In genomic region chr5:37520811-37521210, GRCh38 we compare ENCODE assay signal across 29 cellular contexts.
DNase-seq lines count a peak whose midpoint lies in the region; ATAC-seq, FAIRE-seq and TF ChIP-seq lines count a peak whose summit lies in the region.
"Had no signal": no experiment of that assay in that cellular context is flagged by ENCODE, and none has a peak within 500 bp of the region (broad histone marks: within the 10 kb centered on the region; RNA-seq: fewer than 3 reads in every experiment).

No MANE protein-coding gene starts in this region.

- TF ChIP-seq EP300 in A549 (IDR thresholded peaks at IDR 0.05): no peak

- H3K27ac ChIP-seq in A549: no peak overlapping the region
- H3K27ac ChIP-seq in right lobe of liver: no peak overlapping the region
- H3K27ac ChIP-seq: 22Rv1, GM23248, SJSA1 had no signal

- H3K4me1 Mint-ChIP-seq in type B pancreatic cell (ENCODE audit: unreplicated experiment): no peaks in the 10 kb centered on the region
- H3K4me1 Mint-ChIP-seq: CD14-positive monocyte; CD8-positive, alpha-beta memory T cell had no signal

- no peak overlapping the region for H3K27ac Mint-ChIP-seq in type B pancreatic cell
- H3K27ac Mint-ChIP-seq: CD14-positive monocyte; CD8-positive, alpha-beta memory T cell had no signal

- FAIRE-seq in A549 (lab: Jason Lieb, UNC) (no peak), colon (lab: Jason Lieb, UNC) (peak; percentile 21)
- FAIRE-seq: HTR-8/SVneo had no signal

- POLR2A ChIA-PET in A549 (lab: Yijun Ruan, JAX): no interaction called here

- H3K27me3 Mint-ChIP-seq in type B pancreatic cell: no peaks in the 10 kb centered on the region

- no peaks in the 10 kb centered on the region for H3K9me3 Mint-ChIP-seq in type B pancreatic cell

- TF ChIP-seq CTCF in A549 (IDR thresholded peaks at IDR 0.05): no peak
- no peak for TF ChIP-seq CTCF in right lobe of liver (IDR thresholded peaks at IDR 0.05)
- no peak for TF ChIP-seq CTCF in type B pancreatic cell (conservative IDR thresholded peaks at IDR 0.05)

- ATAC-seq in A549: no peak
- ATAC-seq in GM21423 (IDR thresholded peaks at IDR 0.05; ENCODE audit: unreplicated experiment): peak; percentile 60
- peak; percentile 72 to 86 (median 82) for ATAC-seq in right lobe of liver
- no peak for ATAC-seq in HG03135 (IDR thresholded peaks at IDR 0.05; ENCODE audit: unreplicated experiment)
- ATAC-seq: PC-3, Right ventricle myocardium inferior had no signal

- no peaks in the 10 kb centered on the region for H3K27me3 ChIP-seq in right lobe of liver
- H3K27me3 ChIP-seq: BE2C, SJSA1 had no signal

- H3K4me3 ChIP-seq in A549 (no peak overlapping the region), right lobe of liver (no peak overlapping the region)
- H3K4me3 ChIP-seq: GM23248, SJSA1 had no signal

- TF ChIP-seq POLR2A in A549 (IDR thresholded peaks at IDR 0.05; ENCODE audit: low read length) (no peak), right lobe of liver (IDR thresholded peaks at IDR 0.05) (no peak)

- intact Hi-C loops in right lobe of liver (cut with DNase I): no loop called here

- H3K4me3 Mint-ChIP-seq in type B pancreatic cell: no peak overlapping the region
- H3K4me3 Mint-ChIP-seq: CD14-positive monocyte; CD8-positive, alpha-beta memory T cell had no signal

- CTCF ChIA-PET in A549 (lab: Yijun Ruan, JAX): no interaction called here

- DNase-seq in A549 (ENCODE audit: low read depth in 1 of 2, low spot score in 1 of 2) (no peak), right lobe of liver (no peak), iPS-NIHi11 (ENCODE audit: low spot score) (no peak), type B pancreatic cell (ENCODE audit: extremely low spot score, unreplicated experiment) (no peak), G401 (ENCODE audit: low spot score) (no peak)
- DNase-seq: ACHN; BE2C; CD8-positive, alpha-beta memory T cell; DMS79 treated with DMSO at 0.1 percent for 48 hours; GM23248; H7; KBM-7; MV-4-11; NCI-H1105; NCI-H1436 treated with DMSO at 0.1 percent for 48 hours; NCI-H187 treated with DMSO at 0.1 percent for 48 hours; NCI-H2171 treated with DMSO at 0.1 percent for 48 hours; NCI-H345; NCI-H524; NCI-H748 treated with DMSO at 0.1 percent for 48 hours; PC-3 had no signal

- H3K36me3 Mint-ChIP-seq in type B pancreatic cell: peaks cover 19% of the 10 kb centered on the region

- in situ Hi-C loops in G401 (cut with HindIII; ENCODE audit: low sequenced_read_pairs): no loop called here

- peak overlapping the region; percentile 49; the same call in 2 of the 3 replicates for H3K4me2 ChIP-seq in A549

- WGBS in A549 (ENCODE audit: missing lambda C conversion rate): 64% methylated on average over 1 of the region's 1 CpG
- WGBS in right lobe of liver (ENCODE audit: insufficient coverage, low coverage, low lambda C conversion rate, missing lambda C conversion rate): 40% methylated on average over 1 of the region's 1 CpG

- no peaks in the 10 kb centered on the region for H3K36me3 ChIP-seq in right lobe of liver
- H3K36me3 ChIP-seq: BE2C had no signal

- H3K4me1 ChIP-seq in A549 (peaks cover 13% of the 10 kb centered on the region; the same call in 2 of the 3 replicates), right lobe of liver (peaks cover 0 to 7% (median 0%) of the 10 kb centered on the region in 4 donors)
- H3K4me1 ChIP-seq: BE2C, SJSA1 had no signal

- TF ChIP-seq RAD21 in A549 (conservative IDR thresholded peaks at IDR 0.05 in 1 of 2, IDR thresholded peaks at IDR 0.05 in 1 of 2): no peak

- H3K9me3 ChIP-seq in A549: peaks cover 3% of the 10 kb centered on the region; the same call in 1 of the 3 replicates
- H3K9me3 ChIP-seq in right lobe of liver: no peaks in the 10 kb centered on the region
- H3K9me3 ChIP-seq: BE2C, SJSA1 had no signal

TF ChIP-seq in A549, 52 proteins besides CTCF, POLR2A, EP300 and RAD21:
- TF ChIP-seq RFX5 (IDR thresholded peaks at IDR 0.05): no peak
- TF ChIP-seq HOXB5 (CRISPR knock-in tag; IDR thresholded peaks at IDR 0.05): no peak
- TF ChIP-seq, protein P1, sequence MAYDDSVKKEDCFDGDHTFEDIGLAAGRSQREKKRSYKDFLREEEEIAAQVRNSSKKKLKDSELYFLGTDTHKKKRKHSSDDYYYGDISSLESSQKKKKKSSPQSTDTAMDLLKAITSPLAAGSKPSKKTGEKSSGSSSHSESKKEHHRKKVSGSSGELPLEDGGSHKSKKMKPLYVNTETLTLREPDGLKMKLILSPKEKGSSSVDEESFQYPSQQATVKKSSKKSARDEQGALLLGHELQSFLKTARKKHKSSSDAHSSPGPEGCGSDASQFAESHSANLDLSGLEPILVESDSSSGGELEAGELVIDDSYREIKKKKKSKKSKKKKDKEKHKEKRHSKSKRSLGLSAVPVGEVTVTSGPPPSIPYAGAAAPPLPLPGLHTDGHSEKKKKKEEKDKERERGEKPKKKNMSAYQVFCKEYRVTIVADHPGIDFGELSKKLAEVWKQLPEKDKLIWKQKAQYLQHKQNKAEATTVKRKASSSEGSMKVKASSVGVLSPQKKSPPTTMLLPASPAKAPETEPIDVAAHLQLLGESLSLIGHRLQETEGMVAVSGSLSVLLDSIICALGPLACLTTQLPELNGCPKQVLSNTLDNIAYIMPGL (CRISPR knock-in tag; IDR thresholded peaks at IDR 0.05; ENCODE audit: borderline replicate concordance): no peak
- no peak for TF ChIP-seq EHMT2 (IDR thresholded peaks at IDR 0.05; ENCODE audit: low read depth)
- TF ChIP-seq, protein P2, sequence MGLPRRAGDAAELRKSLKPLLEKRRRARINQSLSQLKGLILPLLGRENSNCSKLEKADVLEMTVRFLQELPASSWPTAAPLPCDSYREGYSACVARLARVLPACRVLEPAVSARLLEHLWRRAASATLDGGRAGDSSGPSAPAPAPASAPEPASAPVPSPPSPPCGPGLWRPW (IDR thresholded peaks at IDR 0.05): no peak
- TF ChIP-seq NPAS2 (CRISPR knock-in tag; IDR thresholded peaks at IDR 0.05; ENCODE audit: borderline replicate concordance): no peak
- TF ChIP-seq ESRRA (IDR thresholded peaks at IDR 0.05; ENCODE audit: borderline replicate concordance, low read length): no peak
- TF ChIP-seq ZFP36 (IDR thresholded peaks at IDR 0.05; ENCODE audit: borderline replicate concordance, partially characterized antibody): no peak
- no peak for TF ChIP-seq MYC (IDR thresholded peaks at IDR 0.05; ENCODE audit: borderline replicate concordance, low read length)
TF ChIP-seq in A549: peak in this region for 0.

Comparison
In these comparisons a context has a peak if more than half of its experiments do, and no peak if none do; other contexts are left out.
1. ATAC-seq: peak in GM21423 (single experiment) and right lobe of liver (4 of 4); none in A549 (0 of 2) and HG03135 (single experiment).